Comparison of ENCODE assay signal across 1 cellular context in the genomic region with DNA sequence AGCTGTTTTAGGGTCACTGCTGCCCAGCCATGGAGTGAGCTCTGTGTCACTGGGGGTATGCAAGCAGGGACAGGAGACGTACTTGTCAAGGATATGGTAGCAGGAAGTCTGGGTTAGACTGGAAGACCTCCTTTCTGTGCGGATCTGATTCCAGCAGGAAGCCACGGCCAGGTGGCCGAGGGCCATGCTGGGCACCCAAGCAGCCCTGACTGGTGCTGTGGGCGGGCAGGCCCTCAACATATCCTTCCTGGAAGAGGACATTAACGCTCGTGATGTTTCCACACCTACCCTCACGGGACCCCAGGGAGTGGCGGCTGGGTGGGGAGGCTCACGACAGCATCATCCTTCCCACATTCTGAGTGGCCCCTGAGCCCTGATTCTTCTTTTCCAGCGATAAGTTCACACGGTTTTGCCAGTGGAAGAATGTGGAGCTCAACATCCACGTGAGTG.
TF ChIP-seq lines count a peak whose summit lies in the region.

No MANE protein-coding gene starts in this region.

TF ChIP-seq in HepG2, 621 proteins besides CTCF, POLR2A, EP300 and RAD21:
- TF ChIP-seq, protein P1, sequence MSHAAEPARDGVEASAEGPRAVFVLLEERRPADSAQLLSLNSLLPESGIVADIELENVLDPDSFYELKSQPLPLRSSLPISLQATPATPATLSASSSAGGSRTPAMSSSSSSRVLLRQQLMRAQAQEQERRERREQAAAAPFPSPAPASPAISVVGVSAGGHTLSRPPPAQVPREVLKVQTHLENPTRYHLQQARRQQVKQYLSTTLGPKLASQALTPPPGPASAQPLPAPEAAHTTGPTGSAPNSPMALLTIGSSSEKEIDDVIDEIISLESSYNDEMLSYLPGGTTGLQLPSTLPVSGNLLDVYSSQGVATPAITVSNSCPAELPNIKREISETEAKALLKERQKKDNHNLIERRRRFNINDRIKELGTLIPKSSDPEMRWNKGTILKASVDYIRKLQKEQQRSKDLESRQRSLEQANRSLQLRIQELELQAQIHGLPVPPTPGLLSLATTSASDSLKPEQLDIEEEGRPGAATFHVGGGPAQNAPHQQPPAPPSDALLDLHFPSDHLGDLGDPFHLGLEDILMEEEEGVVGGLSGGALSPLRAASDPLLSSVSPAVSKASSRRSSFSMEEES (CRISPR knock-in tag; IDR thresholded peaks at IDR 0.05): no peak
- no peak for TF ChIP-seq ZNF558 (CRISPR knock-in tag; IDR thresholded peaks at IDR 0.05; ENCODE audit: borderline replicate concordance)
- TF ChIP-seq KAT2B (IDR thresholded peaks at IDR 0.05; ENCODE audit: borderline replicate concordance, low read depth, low read length): no peak
- no peak for TF ChIP-seq FOXP1 (IDR thresholded peaks at IDR 0.05)
- TF ChIP-seq FOXP1 (CRISPR knock-in tag; IDR thresholded peaks at IDR 0.05): no peak
- TF ChIP-seq ZZZ3 (CRISPR knock-in tag; IDR thresholded peaks at IDR 0.05; ENCODE audit: borderline replicate concordance): no peak
- TF ChIP-seq MTF2 (CRISPR knock-in tag; IDR thresholded peaks at IDR 0.05; ENCODE audit: borderline replicate concordance): no peak
- TF ChIP-seq, protein P2, sequence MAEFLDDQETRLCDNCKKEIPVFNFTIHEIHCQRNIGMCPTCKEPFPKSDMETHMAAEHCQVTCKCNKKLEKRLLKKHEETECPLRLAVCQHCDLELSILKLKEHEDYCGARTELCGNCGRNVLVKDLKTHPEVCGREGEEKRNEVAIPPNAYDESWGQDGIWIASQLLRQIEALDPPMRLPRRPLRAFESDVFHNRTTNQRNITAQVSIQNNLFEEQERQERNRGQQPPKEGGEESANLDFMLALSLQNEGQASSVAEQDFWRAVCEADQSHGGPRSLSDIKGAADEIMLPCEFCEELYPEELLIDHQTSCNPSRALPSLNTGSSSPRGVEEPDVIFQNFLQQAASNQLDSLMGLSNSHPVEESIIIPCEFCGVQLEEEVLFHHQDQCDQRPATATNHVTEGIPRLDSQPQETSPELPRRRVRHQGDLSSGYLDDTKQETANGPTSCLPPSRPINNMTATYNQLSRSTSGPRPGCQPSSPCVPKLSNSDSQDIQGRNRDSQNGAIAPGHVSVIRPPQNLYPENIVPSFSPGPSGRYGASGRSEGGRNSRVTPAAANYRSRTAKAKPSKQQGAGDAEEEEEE (CRISPR knock-in tag; IDR thresholded peaks at IDR 0.05; ENCODE audit: borderline replicate concordance): no peak
- no peak for TF ChIP-seq ZNF607 (CRISPR knock-in tag; IDR thresholded peaks at IDR 0.05; ENCODE audit: borderline replicate concordance)
- no peak for TF ChIP-seq RAD51 (IDR thresholded peaks at IDR 0.05; ENCODE audit: borderline replicate concordance)
- TF ChIP-seq BCL6 (CRISPR knock-in tag; IDR thresholded peaks at IDR 0.05): no peak
- TF ChIP-seq ZNF75D (CRISPR knock-in tag; IDR thresholded peaks at IDR 0.05; ENCODE audit: borderline replicate concordance): no peak
- TF ChIP-seq, protein P3, sequence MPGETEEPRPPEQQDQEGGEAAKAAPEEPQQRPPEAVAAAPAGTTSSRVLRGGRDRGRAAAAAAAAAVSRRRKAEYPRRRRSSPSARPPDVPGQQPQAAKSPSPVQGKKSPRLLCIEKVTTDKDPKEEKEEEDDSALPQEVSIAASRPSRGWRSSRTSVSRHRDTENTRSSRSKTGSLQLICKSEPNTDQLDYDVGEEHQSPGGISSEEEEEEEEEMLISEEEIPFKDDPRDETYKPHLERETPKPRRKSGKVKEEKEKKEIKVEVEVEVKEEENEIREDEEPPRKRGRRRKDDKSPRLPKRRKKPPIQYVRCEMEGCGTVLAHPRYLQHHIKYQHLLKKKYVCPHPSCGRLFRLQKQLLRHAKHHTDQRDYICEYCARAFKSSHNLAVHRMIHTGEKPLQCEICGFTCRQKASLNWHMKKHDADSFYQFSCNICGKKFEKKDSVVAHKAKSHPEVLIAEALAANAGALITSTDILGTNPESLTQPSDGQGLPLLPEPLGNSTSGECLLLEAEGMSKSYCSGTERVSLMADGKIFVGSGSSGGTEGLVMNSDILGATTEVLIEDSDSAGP (CRISPR knock-in tag; IDR thresholded peaks at IDR 0.05; ENCODE audit: borderline replicate concordance): no peak
- TF ChIP-seq HMG20A (CRISPR knock-in tag; IDR thresholded peaks at IDR 0.05; ENCODE audit: borderline replicate concordance): no peak
- TF ChIP-seq NAIF1 (CRISPR knock-in tag; IDR thresholded peaks at IDR 0.05; ENCODE audit: borderline replicate concordance): no peak
- TF ChIP-seq BHLHE40 (IDR thresholded peaks at IDR 0.05; ENCODE audit: low read length): no peak
- TF ChIP-seq ZNF589 (CRISPR knock-in tag; conservative IDR thresholded peaks at IDR 0.05): no peak
